ENCODE assay signal across 21 cellular contexts in the genomic region with DNA sequence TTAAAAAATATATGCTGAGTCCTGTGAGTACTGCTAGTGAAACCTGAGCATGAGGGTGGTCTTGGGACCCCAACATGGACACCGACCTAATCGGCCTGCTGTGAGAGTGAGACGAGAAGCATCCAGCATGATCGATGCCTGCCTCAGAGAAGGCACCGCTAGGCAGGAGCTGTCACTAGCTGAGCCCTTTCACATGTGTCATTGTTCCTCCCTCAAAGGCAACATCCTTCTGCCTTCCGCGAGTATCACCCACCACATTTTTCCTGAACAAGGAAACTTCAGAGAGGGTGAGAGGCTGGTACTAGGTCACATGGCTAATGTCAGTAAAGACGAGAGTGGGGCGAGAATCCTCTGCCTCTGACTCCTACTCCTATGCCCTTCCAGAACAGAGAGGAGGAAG. TPM values are rescaled to one million over a fixed set of nuclear protein-coding genes. Genes with fewer than 3 reads are reported as not detected.
"Had no signal": no experiment of that assay in that cellular context is flagged by ENCODE, and none has a peak within 500 bp of the region (broad histone marks: within the 10 kb centered on the region; RNA-seq: fewer than 3 reads in every experiment).

No MANE protein-coding gene starts in this region.

- H3K27ac ChIP-seq: esophagus muscularis mucosa, left lung, suprapubic skin had no signal

- H3K9me3 Mint-ChIP-seq: activated B cell treated with CpG ODN at 0.5 μM for 24 hours; activated naive CD8-positive, alpha-beta T cell treated with anti-CD3 and anti-CD28 coated beads for 36 hours; effector memory CD8-positive, alpha-beta T cell; nephron; stimulated activated naive CD8-positive, alpha-beta T cell treated with anti-CD3 and anti-CD28 coated beads, Interleukin-15, amount 100 ng/mL, for 72 hours; T-helper 1 cell treated with Interleukin-12 subunit alpha and Interleukin-12 subunit beta and Interleukin-4 antibody, amounts not matched to agents 30 μg/mL and 1 μg/mL, for 36 hours had no signal

- ATAC-seq: effector memory CD8-positive, alpha-beta T cell; left lung; stimulated activated naive CD8-positive, alpha-beta T cell treated with anti-CD3 and anti-CD28 coated beads, Interleukin-15, amount 100 ng/mL, for 72 hours had no signal

- DNase-seq: activated B cell treated with CpG ODN at 0.5 μM for 24 hours; activated CD4-positive, alpha-beta T cell treated with anti-CD3 and anti-CD28 coated beads for 4 hours; activated CD4-positive, alpha-beta T cell treated with anti-CD3 and anti-CD28 coated beads, Interleukin-2, amount 50 U/mL, for 48 hours; activated CD8-positive, alpha-beta memory T cell treated with anti-CD3 and anti-CD28 coated beads, Interleukin-2, amount 50 U/mL, for 48 hours; activated naive CD4-positive, alpha-beta T cell treated with Interleukin-2 at 50 U/mL for 16 hours; activated naive CD8-positive, alpha-beta T cell treated with anti-CD3 and anti-CD28 coated beads for 36 hours; activated T-cell treated with anti-CD3 and anti-CD28 coated beads, Interleukin-2, amount 50 U/mL, for 48 hours; effector memory CD8-positive, alpha-beta T cell; glutamatergic neuron; hippocampal formation; kidney glomerular epithelial cell; left lung; mammary epithelial cell; stimulated activated CD4-positive, alpha-beta T cell treated with anti-CD3 and anti-CD28 coated beads, Interleukin-4, amount 100 ng/mL, for 4 hours; stimulated activated naive CD8-positive, alpha-beta T cell treated with anti-CD3 and anti-CD28 coated beads, Interleukin-15, amount 100 ng/mL, for 72 hours; T1000 had no signal

- H3K27ac Mint-ChIP-seq: activated B cell treated with CpG ODN at 0.5 μM for 24 hours; activated naive CD8-positive, alpha-beta T cell treated with anti-CD3 and anti-CD28 coated beads for 36 hours; nephron; T-helper 1 cell treated with Interleukin-12 subunit alpha and Interleukin-12 subunit beta and Interleukin-4 antibody, amounts not matched to agents 30 μg/mL and 1 μg/mL, for 36 hours had no signal

- H3K4me1 ChIP-seq: esophagus muscularis mucosa, left lung, suprapubic skin, tibial nerve had no signal

- H3K4me1 Mint-ChIP-seq: activated B cell treated with CpG ODN at 0.5 μM for 24 hours; activated naive CD8-positive, alpha-beta T cell treated with anti-CD3 and anti-CD28 coated beads for 36 hours; stimulated activated naive CD8-positive, alpha-beta T cell treated with anti-CD3 and anti-CD28 coated beads, Interleukin-15, amount 100 ng/mL, for 72 hours had no signal

- H3K27me3 Mint-ChIP-seq: activated B cell treated with CpG ODN at 0.5 μM for 24 hours; activated naive CD8-positive, alpha-beta T cell treated with anti-CD3 and anti-CD28 coated beads for 36 hours; effector memory CD8-positive, alpha-beta T cell; stimulated activated naive CD8-positive, alpha-beta T cell treated with anti-CD3 and anti-CD28 coated beads, Interleukin-15, amount 100 ng/mL, for 72 hours had no signal

- H3K4me3 Mint-ChIP-seq: activated B cell treated with CpG ODN at 0.5 μM for 24 hours; activated naive CD8-positive, alpha-beta T cell treated with anti-CD3 and anti-CD28 coated beads for 36 hours; effector memory CD8-positive, alpha-beta T cell; nephron; stimulated activated naive CD8-positive, alpha-beta T cell treated with anti-CD3 and anti-CD28 coated beads, Interleukin-15, amount 100 ng/mL, for 72 hours; T-helper 1 cell treated with Interleukin-12 subunit alpha and Interleukin-12 subunit beta and Interleukin-4 antibody, amounts not matched to agents 30 μg/mL and 1 μg/mL, for 36 hours had no signal

- H3K27me3 ChIP-seq: esophagus muscularis mucosa, left lung, suprapubic skin, tibial nerve had no signal

- H3K4me3 ChIP-seq: esophagus muscularis mucosa, left lung, suprapubic skin, tibial nerve had no signal

- H3K9me3 ChIP-seq: esophagus muscularis mucosa, left lung, suprapubic skin, tibial nerve had no signal

RNA-seq across cellular contexts. Expression of a gene that starts 46.3 kb away (rescaled TPM):
- total RNA-seq: activated B cell treated with CpG ODN at 0.5 μM for 24 hours had no signal
